Comparison of ENCODE assay signal across 9 cellular contexts in genomic region chr13:50106559-50106958, GRCh38.
DNase-seq lines count a peak whose midpoint lies in the region; ATAC-seq lines count a peak whose summit lies in the region.
"Had no signal": no experiment of that assay in that cellular context is flagged by ENCODE, and none has a peak within 500 bp of the region (broad histone marks: within the 10 kb centered on the region; RNA-seq: fewer than 3 reads in every experiment).

No MANE protein-coding gene starts in this region.

- DNase-seq in immature natural killer cell = no peak
- no peak for DNase-seq in amniotic stem cell (lab: John Stamatoyannopoulos, UW)
- DNase-seq in stimulated activated CD4-positive, alpha-beta T cell treated with anti-CD3 and anti-CD28 coated beads, Interleukin-2, amount 100 ng/mL, for 48 hours = no peak
- DNase-seq in AG08395 (ENCODE audit: low spot score) = no peak
- DNase-seq in pons (ENCODE audit: low spot score) = no peak
- DNase-seq: endodermal cell had no signal

- H3K4me1 Mint-ChIP-seq in IgD-negative memory B cell (peaks cover 38 to 45% (median 43%) of the 10 kb centered on the region in 3 donors), immature natural killer cell (peaks cover 20 to 70% of the 10 kb centered on the region in 2 donors)

- H3K9me3 Mint-ChIP-seq in IgD-negative memory B cell (no peaks in the 10 kb centered on the region), immature natural killer cell (no peaks in the 10 kb centered on the region)
- H3K9me3 Mint-ChIP-seq: endodermal cell had no signal

- H3K4me3 Mint-ChIP-seq in IgD-negative memory B cell (peak overlapping the region; percentile 15 to 87 (median 68)), immature natural killer cell (peak overlapping the region in 4 of 5 donors; percentile 10 to 51 (median 32))
- H3K4me3 Mint-ChIP-seq: endodermal cell had no signal

- H3K27ac Mint-ChIP-seq in IgD-negative memory B cell (peak overlapping the region; percentile 51 to 94 (median 77)), immature natural killer cell (peak overlapping the region; percentile 52 to 93 (median 89))
- H3K27ac Mint-ChIP-seq: endodermal cell had no signal

- peak; percentile 83 for ATAC-seq in GM18499 (IDR thresholded peaks at IDR 0.05; ENCODE audit: insufficient read depth, unreplicated experiment)
- peak; percentile 91 for ATAC-seq in GM21447 (IDR thresholded peaks at IDR 0.05; ENCODE audit: unreplicated experiment)

- no peaks in the 10 kb centered on the region for H3K27me3 Mint-ChIP-seq in IgD-negative memory B cell
- H3K27me3 Mint-ChIP-seq in immature natural killer cell (ENCODE audit: low read depth in 3 of 3) = peaks cover 0 to 2% (median 0%) of the 10 kb centered on the region in 3 donors

- H3K36me3 Mint-ChIP-seq in IgD-negative memory B cell (peaks cover 1% of the 10 kb centered on the region), immature natural killer cell (no peaks in the 10 kb centered on the region)
